25 cellular contexts compared by ENCODE assay signal in genomic region chr9:85401998-85402397, GRCh38.
DNase-seq lines count a peak whose midpoint lies in the region; ATAC-seq, FAIRE-seq and TF ChIP-seq lines count a peak whose summit lies in the region.
"Had no signal": no experiment of that assay in that cellular context is flagged by ENCODE, and none has a peak within 500 bp of the region (broad histone marks: within the 10 kb centered on the region; RNA-seq: fewer than 3 reads in every experiment).

No MANE protein-coding gene starts in this region.

- H3K79me2 ChIP-seq in smooth muscle cell (ENCODE audit: low read depth): no peaks in the 10 kb centered on the region

- no peak overlapping the region for H3K27ac ChIP-seq in smooth muscle cell (ENCODE audit: low read depth)
- no peak overlapping the region for H3K27ac ChIP-seq in CD8-positive, alpha-beta T cell (ENCODE audit: low read depth, low read length)
- H3K27ac ChIP-seq: adrenal gland, GM23248, SK-N-MC, tibial nerve had no signal

- H3K36me3 ChIP-seq in smooth muscle cell (ENCODE audit: low read depth): no peaks in the 10 kb centered on the region
- H3K36me3 ChIP-seq in CD8-positive, alpha-beta T cell (ENCODE audit: insufficient read depth, low read length): no peaks in the 10 kb centered on the region
- H3K36me3 ChIP-seq: adrenal gland, tibial nerve had no signal

- peaks cover 5% of the 10 kb centered on the region for H3K4me1 ChIP-seq in smooth muscle cell (ENCODE audit: low read depth)
- H3K4me1 ChIP-seq in CD8-positive, alpha-beta T cell (ENCODE audit: insufficient read depth, low read length): no peaks in the 10 kb centered on the region
- H3K4me1 ChIP-seq: adrenal gland, tibial nerve had no signal

- H3K9me3 ChIP-seq in smooth muscle cell (replicated peaks; ENCODE audit: low read depth): no peaks in the 10 kb centered on the region
- H3K9me3 ChIP-seq in CD8-positive, alpha-beta T cell (ENCODE audit: low read length): no peaks in the 10 kb centered on the region
- H3K9me3 ChIP-seq: adrenal gland, tibial nerve had no signal

- peak overlapping the region; percentile 56 for H3K4me2 ChIP-seq in smooth muscle cell

- H3K36me3 Mint-ChIP-seq in CD8-positive, alpha-beta T cell: no peaks in the 10 kb centered on the region
- H3K36me3 Mint-ChIP-seq: CD4-positive, CD25-positive, alpha-beta regulatory T cell had no signal

- H4K20me1 ChIP-seq in smooth muscle cell (ENCODE audit: low read depth): no peaks in the 10 kb centered on the region

- no peaks in the 10 kb centered on the region for H3K4me1 Mint-ChIP-seq in CD8-positive, alpha-beta T cell (ENCODE audit: low read depth)
- H3K4me1 Mint-ChIP-seq: CD4-positive, CD25-positive, alpha-beta regulatory T cell had no signal

- H3K27ac Mint-ChIP-seq in CD8-positive, alpha-beta T cell: no peak overlapping the region
- H3K27ac Mint-ChIP-seq: CD4-positive, CD25-positive, alpha-beta regulatory T cell had no signal

- peaks cover 7% of the 10 kb centered on the region for H3F3A ChIP-seq in smooth muscle cell (ENCODE audit: low read depth)

- no peak overlapping the region for H2AFZ ChIP-seq in smooth muscle cell (ENCODE audit: low read depth)
- H2AFZ ChIP-seq: GM23248 had no signal

- H3K9ac ChIP-seq in smooth muscle cell (ENCODE audit: low read depth): no peak overlapping the region
- H3K9ac ChIP-seq: GM23248 had no signal

- no peak for FAIRE-seq in frontal cortex (lab: Jason Lieb, UNC)
- FAIRE-seq: kidney had no signal

- peaks cover 6% of the 10 kb centered on the region for H3K27me3 Mint-ChIP-seq in CD8-positive, alpha-beta T cell (ENCODE audit: low read depth)

- no peak overlapping the region for H3K4me3 Mint-ChIP-seq in CD8-positive, alpha-beta T cell
- H3K4me3 Mint-ChIP-seq: CD4-positive, CD25-positive, alpha-beta regulatory T cell had no signal

- no peak for TF ChIP-seq CTCF in smooth muscle cell (IDR thresholded peaks at IDR 0.05; ENCODE audit: borderline replicate concordance, insufficient read depth, poor library complexity, severe bottlenecking)
- no peak for TF ChIP-seq CTCF in CD8-positive, alpha-beta T cell (IDR thresholded peaks at IDR 0.05)

- intact Hi-C loops in left cardiac atrium (cut with DNase I): no loop called here
- intact Hi-C loops in Right ventricle myocardium superior (cut with DNase I): no loop called here
- intact Hi-C loops in CD8-positive, alpha-beta T cell (cut with DNase I, micrococcal nuclease): no loop called here

- POLR2A ChIA-PET in CD8-positive, alpha-beta T cell (lab: Charles Lee): no interaction called here

- CTCF ChIA-PET in CD8-positive, alpha-beta T cell (lab: Charles Lee): no interaction called here

- no peak overlapping the region for H3K4me3 ChIP-seq in smooth muscle cell
- H3K4me3 ChIP-seq in CD8-positive, alpha-beta T cell (ENCODE audit: low read depth, low read length): no peak overlapping the region
- H3K4me3 ChIP-seq: adrenal gland, GM23248, SK-N-MC, tibial nerve had no signal

- peak; percentile 50 to 85 for ATAC-seq in left cardiac atrium
- ATAC-seq in Right ventricle myocardium superior (ENCODE audit: poor library complexity): no peak
- no peak for ATAC-seq in CD8-positive, alpha-beta T cell
- ATAC-seq: sciatic nerve had no signal

- H3K9me3 Mint-ChIP-seq in CD8-positive, alpha-beta T cell: no peaks in the 10 kb centered on the region

- no peaks in the 10 kb centered on the region for H3K27me3 ChIP-seq in smooth muscle cell (ENCODE audit: low read depth)
- H3K27me3 ChIP-seq in CD8-positive, alpha-beta T cell (ENCODE audit: insufficient read depth, low read length): no peaks in the 10 kb centered on the region
- H3K27me3 ChIP-seq: tibial nerve had no signal

- 8% methylated on average over 1 of the region's 1 CpG for WGBS in smooth muscle cell (ENCODE audit: low lambda C conversion rate)

- DNase-seq in left cardiac atrium (no peak), Right ventricle myocardium superior (no peak), SK-N-DZ (ENCODE audit: low spot score) (peak; percentile 23), fibroblast of gingiva (ENCODE audit: low read depth) (peak; percentile 24), smooth muscle cell (lab: John Stamatoyannopoulos, UW; ENCODE audit: unreplicated experiment) (no peak), medulla oblongata (ENCODE audit: extremely low spot score) (no peak), frontal cortex (ENCODE audit: low spot score in 2 of 2) (no peak)
- DNase-seq in CD8-positive, alpha-beta T cell: no peak
- DNase-seq: activated CD4-positive, alpha-beta T cell treated with anti-CD3 and anti-CD28 coated beads for 1 hour; adrenal gland; CD4-positive, CD25-positive, alpha-beta regulatory T cell; cerebellar nuclear complex; DND-41; effector CD8-positive, alpha-beta T cell; GM23248; hippocampal formation; kidney; MV-4-11; NCI-H2029 treated with DMSO at 0.1 percent for 48 hours; NCI-H510A treated with DMSO at 0.1 percent for 48 hours; nucleus accumbens; stimulated activated naive CD4-positive, alpha-beta T cell treated with Interleukin-2 at 50 U/mL for 16 hours had no signal

Comparison
In these comparisons a context has a peak if more than half of its experiments do, and no peak if none do; other contexts are left out.
1. ATAC-seq: peak in left cardiac atrium (2 of 2); none in Right ventricle myocardium superior (single experiment) and CD8-positive, alpha-beta T cell (single experiment).
2. DNase-seq: peak in SK-N-DZ (single experiment) and fibroblast of gingiva (single experiment); none in left cardiac atrium (single experiment), Right ventricle myocardium superior (single experiment), smooth muscle cell (single experiment), medulla oblongata (single experiment), frontal cortex (0 of 2) and CD8-positive, alpha-beta T cell (0 of 7).